7 cellular contexts compared by ENCODE assay signal in genomic region chr2:207906495-207906894, GRCh38.
A peak's percentile ranks its signal among the peaks of the same experiment; 100 is the strongest.
DNase-seq lines count a peak whose midpoint lies in the region; ATAC-seq, FAIRE-seq and TF ChIP-seq lines count a peak whose summit lies in the region.
"Not testable (repeated sequence)": the region's sequence is repeated elsewhere in the genome, so short reads cannot be mapped to it uniquely, and the experiment has no call there.

No MANE protein-coding gene starts in this region.

- in situ Hi-C loops in Caki2 (cut with HindIII; ENCODE audit: low pct_unique_long_range_greater_than_20kb, low sequenced_read_pairs) = not testable (repeated sequence)

- FAIRE-seq in GM19239 (lab: Jason Lieb, UNC) = peak; percentile 59
- FAIRE-seq in islet of Langerhans (lab: Jason Lieb, UNC) = peak; percentile 92

- peaks cover 15% of the 10 kb centered on the region for H3K79me2 ChIP-seq in neural progenitor cell (ENCODE audit: low read depth)

- H3K27me3 Mint-ChIP-seq in neural progenitor cell (ENCODE audit: insufficient read depth, low read depth) = not testable (repeated sequence)

- not testable (repeated sequence) for H3K36me3 ChIP-seq in neural progenitor cell

- H3K4me3 Mint-ChIP-seq in neural progenitor cell = not testable (repeated sequence)

- H3K9me3 Mint-ChIP-seq in neural progenitor cell = not testable (repeated sequence)

- H3K27ac Mint-ChIP-seq in neural progenitor cell = not testable (repeated sequence)

- not testable (repeated sequence) for H2AFZ ChIP-seq in neural progenitor cell (replicated peaks)

- peaks cover 64% of the 10 kb centered on the region for H3F3A ChIP-seq in neural progenitor cell (ENCODE audit: low read depth)

- peaks cover 60% of the 10 kb centered on the region for H3K4me1 ChIP-seq in neural progenitor cell

- H3K4me3 ChIP-seq in neural progenitor cell = not testable (repeated sequence)

- DNase-seq in Caki2 (ENCODE audit: low read depth) = peak; percentile 10
- DNase-seq in GM19239 (ENCODE audit: insufficient read length, low spot score); neural progenitor cell (ENCODE audit: low spot score): not testable (repeated sequence)

- peak overlapping the region; percentile 80 for H3K27ac ChIP-seq in neural progenitor cell

- peak; percentile 55 for ATAC-seq in GM21786 (IDR thresholded peaks at IDR 0.05; ENCODE audit: unreplicated experiment)
- ATAC-seq in HG03095 (IDR thresholded peaks at IDR 0.05; ENCODE audit: unreplicated experiment) = peak; percentile 49
- ATAC-seq in HG03457 (IDR thresholded peaks at IDR 0.05; ENCODE audit: unreplicated experiment) = peak; percentile 27

- H3K4me1 Mint-ChIP-seq in neural progenitor cell = peaks cover 32% of the 10 kb centered on the region

- TF ChIP-seq CTCF in neural progenitor cell (IDR thresholded peaks at IDR 0.05) = not testable (repeated sequence)

- not testable (repeated sequence) for H4K20me1 ChIP-seq in neural progenitor cell (ENCODE audit: low read depth)

- not testable (repeated sequence) for H3K27me3 ChIP-seq in neural progenitor cell

- not testable (repeated sequence) for H3K9ac ChIP-seq in neural progenitor cell

- not testable (repeated sequence) for H3K9me3 ChIP-seq in neural progenitor cell (ENCODE audit: low read depth)

- not testable (repeated sequence) for H3K36me3 Mint-ChIP-seq in neural progenitor cell

- H3K4me2 ChIP-seq in neural progenitor cell = peak overlapping the region; percentile 63
